Comparison of ENCODE assay signal across 8 cellular contexts in the genomic region with DNA sequence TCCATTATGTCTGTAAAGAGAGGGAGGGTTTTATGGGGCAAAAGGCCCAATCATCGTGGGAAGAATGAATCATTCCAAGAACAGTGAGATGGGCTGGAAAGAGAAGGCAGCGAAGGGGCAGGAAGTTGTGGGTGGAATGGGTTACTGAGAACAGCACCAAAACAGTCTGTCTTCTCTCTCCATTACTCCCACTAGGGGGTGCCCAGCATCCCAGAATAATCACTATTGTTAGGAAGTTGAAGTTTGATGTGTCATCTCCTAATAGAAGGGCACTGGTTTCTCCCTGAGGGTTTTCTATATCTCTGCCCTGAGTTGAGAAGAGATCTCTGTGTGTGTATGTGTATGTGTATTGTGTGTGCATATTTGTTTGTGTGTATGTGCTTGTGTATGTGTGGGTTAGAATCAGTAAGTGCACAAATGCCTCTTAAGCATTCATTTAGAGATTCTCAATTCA.
DNase-seq lines count a peak whose midpoint lies in the region; ATAC-seq and TF ChIP-seq lines count a peak whose summit lies in the region.

No MANE protein-coding gene starts in this region.

- H3K4me3 ChIP-seq in OCI-LY7 (ENCODE audit: low read depth, low read length, poor library complexity, severe bottlenecking) (no peak overlapping the region), adipocyte (ENCODE audit: low read length) (no peak overlapping the region), hepatocyte (no peak overlapping the region)

- ATAC-seq in GM19043 (IDR thresholded peaks at IDR 0.05; ENCODE audit: low read depth, unreplicated experiment) (peak; percentile 79), HG03196 (IDR thresholded peaks at IDR 0.05; ENCODE audit: unreplicated experiment) (peak; percentile 86)

- H3K4me1 ChIP-seq in OCI-LY7 (ENCODE audit: insufficient read depth, low read length, poor library complexity, severe bottlenecking) (peaks cover 8% of the 10 kb centered on the region), adipocyte (ENCODE audit: control insufficient read depth, insufficient read depth, low read length) (peaks cover 50% of the 10 kb centered on the region), hepatocyte (ENCODE audit: insufficient read depth) (peaks cover 40% of the 10 kb centered on the region)

- H3K27ac ChIP-seq in OCI-LY7 (ENCODE audit: low read depth, low read length, poor library complexity, severe bottlenecking) (no peak overlapping the region), hepatocyte (peak overlapping the region; percentile 72)

- POLR2A ChIA-PET in OCI-LY7 (lab: Charles Lee), result interaction anchor here (0.7 to 1.4 kb wide), 3 partner anchors 12 to 136 kb away, joined by 3 to 5 read pairs (median 3); no protein-coding TSS in a partner anchor

- H3K27me3 ChIP-seq in adipocyte (replicated peaks; ENCODE audit: control insufficient read depth, insufficient read depth, low read length) (no peaks in the 10 kb centered on the region), hepatocyte (no peaks in the 10 kb centered on the region)

- H3K36me3 ChIP-seq in OCI-LY7 (ENCODE audit: insufficient read depth, low read length) (no peaks in the 10 kb centered on the region), adipocyte (ENCODE audit: control insufficient read depth, insufficient read depth, low read length, severe bottlenecking) (no peaks in the 10 kb centered on the region), hepatocyte (replicated peaks; ENCODE audit: insufficient read depth, low read depth) (no peaks in the 10 kb centered on the region)

- DNase-seq in DMS 273 (lab: John Stamatoyannopoulos, UW; ENCODE audit: unreplicated experiment), result peak; percentile 75
- DNase-seq in OCI-LY7 (ENCODE audit: low spot score), result peak; percentile 56
- DNase-seq in adipocyte (ENCODE audit: low read depth), result peak; percentile 91
- DNase-seq in hepatocyte (ENCODE audit: low spot score), result peak; percentile 70
- DNase-seq in stimulated activated CD4-positive, alpha-beta T cell treated with anti-CD3 and anti-CD28 coated beads, Interleukin-12 subunit alpha, Interleukin-12 subunit beta, amount 100 ng/mL, for 24 hours (ENCODE audit: low read depth in 2 of 2), result peak; percentile 53 to 73
- DNase-seq in DMS79 treated with DMSO at 0.1 percent for 48 hours (lab: John Stamatoyannopoulos, UW), result no peak

- CTCF ChIA-PET in OCI-LY7 (lab: Charles Lee; ENCODE audit: unreplicated experiment), result no interaction called here

- H3K9me2 ChIP-seq in OCI-LY7 (ENCODE audit: insufficient read depth, low read length) (no peaks in the 10 kb centered on the region), hepatocyte (replicated peaks; ENCODE audit: insufficient read depth) (no peaks in the 10 kb centered on the region)

- no TSS peak for BruUV-seq in OCI-LY7 (replicated peaks; lab: Mats Ljungman, UMichigan)

- H2AFZ ChIP-seq in OCI-LY7 (ENCODE audit: low read length) (no peak overlapping the region; the same call in 1 of the 2 replicates), hepatocyte (no peak overlapping the region)

- peak; percentile 78 for TF ChIP-seq CTCF in OCI-LY7 (conservative IDR thresholded peaks at IDR 0.05; ENCODE audit: low read length)
- TF ChIP-seq CTCF in hepatocyte (IDR thresholded peaks at IDR 0.05; ENCODE audit: poor library complexity), result peak; percentile 55

- H4K20me1 ChIP-seq in OCI-LY7 (ENCODE audit: insufficient read depth, low read length) (no peaks in the 10 kb centered on the region), hepatocyte (ENCODE audit: insufficient read depth, poor library complexity, severe bottlenecking) (no peaks in the 10 kb centered on the region)

- intact Hi-C loops in OCI-LY7 (cut with micrococcal nuclease; ENCODE audit: unreplicated experiment), result loop anchor here (5.0 kb wide), 1 partner anchor 136 kb away; no protein-coding TSS in a partner anchor

- H3K9ac ChIP-seq in adipocyte (ENCODE audit: low read length), result peak overlapping the region; percentile 48

- H3K79me2 ChIP-seq in OCI-LY7 (ENCODE audit: insufficient read depth, low read depth, low read length) (no peaks in the 10 kb centered on the region), hepatocyte (no peaks in the 10 kb centered on the region)

- H3K9me3 ChIP-seq in OCI-LY7 (ENCODE audit: low read length) (no peaks in the 10 kb centered on the region), adipocyte (ENCODE audit: control insufficient read depth, low read length) (no peaks in the 10 kb centered on the region), hepatocyte (ENCODE audit: low read depth) (no peaks in the 10 kb centered on the region)

- WGBS in hepatocyte (ENCODE audit: low lambda C conversion rate, missing lambda C conversion rate), result 28% methylated on average over 2 of the region's 2 CpGs

- H3K4me2 ChIP-seq in OCI-LY7 (ENCODE audit: low read length) (no peak overlapping the region), hepatocyte (no peak overlapping the region)
